Comparison of ENCODE assay signal across 1 cellular context in the genomic region with DNA sequence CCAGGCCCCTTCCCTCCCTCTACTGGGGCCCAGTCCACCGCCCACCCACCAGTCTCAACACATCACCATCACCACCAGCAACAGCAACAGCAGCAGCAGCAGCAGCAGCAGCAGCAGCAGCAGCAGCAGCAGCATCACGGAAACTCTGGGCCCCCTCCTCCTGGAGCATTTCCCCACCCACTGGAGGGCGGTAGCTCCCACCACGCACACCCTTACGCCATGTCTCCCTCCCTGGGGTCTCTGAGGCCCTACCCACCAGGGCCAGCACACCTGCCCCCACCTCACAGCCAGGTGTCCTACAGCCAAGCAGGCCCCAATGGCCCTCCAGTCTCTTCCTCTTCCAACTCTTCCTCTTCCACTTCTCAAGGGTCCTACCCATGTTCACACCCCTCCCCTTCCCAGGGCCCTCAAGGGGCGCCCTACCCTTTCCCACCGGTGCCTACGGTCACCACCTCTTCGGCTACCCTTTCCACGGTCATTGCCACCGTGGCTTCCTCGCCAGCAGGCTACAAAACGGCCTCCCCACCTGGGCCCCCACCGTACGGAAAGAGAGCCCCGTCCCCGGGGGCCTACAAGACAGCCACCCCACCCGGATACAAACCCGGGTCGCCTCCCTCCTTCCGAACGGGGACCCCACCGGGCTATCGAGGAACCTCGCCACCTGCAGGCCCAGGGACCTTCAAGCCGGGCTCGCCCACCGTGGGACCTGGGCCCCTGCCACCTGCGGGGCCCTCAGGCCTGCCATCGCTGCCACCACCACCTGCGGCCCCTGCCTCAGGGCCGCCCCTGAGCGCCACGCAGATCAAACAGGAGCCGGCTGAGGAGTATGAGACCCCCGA.
A peak's percentile ranks its signal among the peaks of the same experiment; 100 is the strongest.
TF ChIP-seq lines count a peak whose summit lies in the region.

No MANE protein-coding gene starts in this region.

TF ChIP-seq in HEK293, 187 proteins besides CTCF, POLR2A, EP300 and RAD21 (continued from another document and continues in another):
- TF ChIP-seq, protein P1, sequence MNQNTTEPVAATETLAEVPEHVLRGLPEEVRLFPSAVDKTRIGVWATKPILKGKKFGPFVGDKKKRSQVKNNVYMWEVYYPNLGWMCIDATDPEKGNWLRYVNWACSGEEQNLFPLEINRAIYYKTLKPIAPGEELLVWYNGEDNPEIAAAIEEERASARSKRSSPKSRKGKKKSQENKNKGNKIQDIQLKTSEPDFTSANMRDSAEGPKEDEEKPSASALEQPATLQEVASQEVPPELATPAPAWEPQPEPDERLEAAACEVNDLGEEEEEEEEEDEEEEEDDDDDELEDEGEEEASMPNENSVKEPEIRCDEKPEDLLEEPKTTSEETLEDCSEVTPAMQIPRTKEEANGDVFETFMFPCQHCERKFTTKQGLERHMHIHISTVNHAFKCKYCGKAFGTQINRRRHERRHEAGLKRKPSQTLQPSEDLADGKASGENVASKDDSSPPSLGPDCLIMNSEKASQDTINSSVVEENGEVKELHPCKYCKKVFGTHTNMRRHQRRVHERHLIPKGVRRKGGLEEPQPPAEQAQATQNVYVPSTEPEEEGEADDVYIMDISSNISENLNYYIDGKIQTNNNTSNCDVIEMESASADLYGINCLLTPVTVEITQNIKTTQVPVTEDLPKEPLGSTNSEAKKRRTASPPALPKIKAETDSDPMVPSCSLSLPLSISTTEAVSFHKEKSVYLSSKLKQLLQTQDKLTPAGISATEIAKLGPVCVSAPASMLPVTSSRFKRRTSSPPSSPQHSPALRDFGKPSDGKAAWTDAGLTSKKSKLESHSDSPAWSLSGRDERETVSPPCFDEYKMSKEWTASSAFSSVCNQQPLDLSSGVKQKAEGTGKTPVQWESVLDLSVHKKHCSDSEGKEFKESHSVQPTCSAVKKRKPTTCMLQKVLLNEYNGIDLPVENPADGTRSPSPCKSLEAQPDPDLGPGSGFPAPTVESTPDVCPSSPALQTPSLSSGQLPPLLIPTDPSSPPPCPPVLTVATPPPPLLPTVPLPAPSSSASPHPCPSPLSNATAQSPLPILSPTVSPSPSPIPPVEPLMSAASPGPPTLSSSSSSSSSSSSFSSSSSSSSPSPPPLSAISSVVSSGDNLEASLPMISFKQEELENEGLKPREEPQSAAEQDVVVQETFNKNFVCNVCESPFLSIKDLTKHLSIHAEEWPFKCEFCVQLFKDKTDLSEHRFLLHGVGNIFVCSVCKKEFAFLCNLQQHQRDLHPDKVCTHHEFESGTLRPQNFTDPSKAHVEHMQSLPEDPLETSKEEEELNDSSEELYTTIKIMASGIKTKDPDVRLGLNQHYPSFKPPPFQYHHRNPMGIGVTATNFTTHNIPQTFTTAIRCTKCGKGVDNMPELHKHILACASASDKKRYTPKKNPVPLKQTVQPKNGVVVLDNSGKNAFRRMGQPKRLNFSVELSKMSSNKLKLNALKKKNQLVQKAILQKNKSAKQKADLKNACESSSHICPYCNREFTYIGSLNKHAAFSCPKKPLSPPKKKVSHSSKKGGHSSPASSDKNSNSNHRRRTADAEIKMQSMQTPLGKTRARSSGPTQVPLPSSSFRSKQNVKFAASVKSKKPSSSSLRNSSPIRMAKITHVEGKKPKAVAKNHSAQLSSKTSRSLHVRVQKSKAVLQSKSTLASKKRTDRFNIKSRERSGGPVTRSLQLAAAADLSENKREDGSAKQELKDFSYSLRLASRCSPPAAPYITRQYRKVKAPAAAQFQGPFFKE (tag by site-specific recombination; IDR thresholded peaks at IDR 0.05; ENCODE audit: borderline replicate concordance): peak; percentile 29; the same call in 1 of the 2 replicates
- TF ChIP-seq ZNF121 (tag by site-specific recombination; IDR thresholded peaks at IDR 0.05): no peak
- no peak for TF ChIP-seq ZNF335 (tag by site-specific recombination; conservative IDR thresholded peaks at IDR 0.05)
- no peak for TF ChIP-seq ZNF558 (tag by site-specific recombination; IDR thresholded peaks at IDR 0.05)
- TF ChIP-seq, protein P2, sequence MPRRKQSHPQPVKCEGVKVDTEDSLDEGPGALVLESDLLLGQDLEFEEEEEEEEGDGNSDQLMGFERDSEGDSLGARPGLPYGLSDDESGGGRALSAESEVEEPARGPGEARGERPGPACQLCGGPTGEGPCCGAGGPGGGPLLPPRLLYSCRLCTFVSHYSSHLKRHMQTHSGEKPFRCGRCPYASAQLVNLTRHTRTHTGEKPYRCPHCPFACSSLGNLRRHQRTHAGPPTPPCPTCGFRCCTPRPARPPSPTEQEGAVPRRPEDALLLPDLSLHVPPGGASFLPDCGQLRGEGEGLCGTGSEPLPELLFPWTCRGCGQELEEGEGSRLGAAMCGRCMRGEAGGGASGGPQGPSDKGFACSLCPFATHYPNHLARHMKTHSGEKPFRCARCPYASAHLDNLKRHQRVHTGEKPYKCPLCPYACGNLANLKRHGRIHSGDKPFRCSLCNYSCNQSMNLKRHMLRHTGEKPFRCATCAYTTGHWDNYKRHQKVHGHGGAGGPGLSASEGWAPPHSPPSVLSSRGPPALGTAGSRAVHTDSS (tag by site-specific recombination; IDR thresholded peaks at IDR 0.05): peak; percentile 50
- peak; percentile 85 for TF ChIP-seq EGR2 (tag by site-specific recombination; IDR thresholded peaks at IDR 0.05; ENCODE audit: low read depth)
- peak; percentile 70 for TF ChIP-seq KLF1 (tag by site-specific recombination; IDR thresholded peaks at IDR 0.05)
- TF ChIP-seq OSR2 (tag by site-specific recombination; IDR thresholded peaks at IDR 0.05): peak; percentile 98
- peak; percentile 37; the same call in 1 of the 2 replicates for TF ChIP-seq KLF8 (tag by site-specific recombination; IDR thresholded peaks at IDR 0.05)
- TF ChIP-seq, protein P3, sequence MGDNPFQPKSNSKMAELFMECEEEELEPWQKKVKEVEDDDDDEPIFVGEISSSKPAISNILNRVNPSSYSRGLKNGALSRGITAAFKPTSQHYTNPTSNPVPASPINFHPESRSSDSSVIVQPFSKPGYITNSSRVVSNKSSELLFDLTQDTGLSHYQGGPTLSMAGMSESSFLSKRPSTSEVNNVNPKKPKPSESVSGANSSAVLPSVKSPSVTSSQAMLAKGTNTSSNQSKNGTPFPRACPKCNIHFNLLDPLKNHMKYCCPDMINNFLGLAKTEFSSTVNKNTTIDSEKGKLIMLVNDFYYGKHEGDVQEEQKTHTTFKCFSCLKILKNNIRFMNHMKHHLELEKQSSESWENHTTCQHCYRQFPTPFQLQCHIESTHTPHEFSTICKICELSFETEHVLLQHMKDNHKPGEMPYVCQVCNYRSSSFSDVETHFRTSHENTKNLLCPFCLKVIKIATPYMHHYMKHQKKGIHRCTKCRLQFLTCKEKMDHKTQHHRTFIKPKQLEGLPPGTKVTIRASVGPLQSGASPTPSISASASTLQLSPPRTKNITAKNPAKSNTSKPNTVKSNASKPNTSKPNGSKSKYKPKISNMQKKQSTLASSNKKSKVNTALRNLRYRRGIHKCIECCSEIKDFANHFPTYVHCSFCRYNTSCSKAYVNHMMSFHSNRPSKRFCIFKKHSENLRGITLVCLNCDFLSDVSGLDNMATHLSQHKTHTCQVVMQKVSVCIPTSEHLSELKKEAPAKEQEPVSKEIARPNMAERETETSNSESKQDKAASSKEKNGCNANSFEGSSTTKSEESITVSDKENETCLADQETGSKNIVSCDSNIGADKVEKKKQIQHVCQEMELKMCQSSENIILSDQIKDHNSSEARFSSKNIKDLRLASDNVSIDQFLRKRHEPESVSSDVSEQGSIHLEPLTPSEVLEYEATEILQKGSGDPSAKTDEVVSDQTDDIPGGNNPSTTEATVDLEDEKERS (tag by site-specific recombination; IDR thresholded peaks at IDR 0.05): no peak
- TF ChIP-seq, protein P4, sequence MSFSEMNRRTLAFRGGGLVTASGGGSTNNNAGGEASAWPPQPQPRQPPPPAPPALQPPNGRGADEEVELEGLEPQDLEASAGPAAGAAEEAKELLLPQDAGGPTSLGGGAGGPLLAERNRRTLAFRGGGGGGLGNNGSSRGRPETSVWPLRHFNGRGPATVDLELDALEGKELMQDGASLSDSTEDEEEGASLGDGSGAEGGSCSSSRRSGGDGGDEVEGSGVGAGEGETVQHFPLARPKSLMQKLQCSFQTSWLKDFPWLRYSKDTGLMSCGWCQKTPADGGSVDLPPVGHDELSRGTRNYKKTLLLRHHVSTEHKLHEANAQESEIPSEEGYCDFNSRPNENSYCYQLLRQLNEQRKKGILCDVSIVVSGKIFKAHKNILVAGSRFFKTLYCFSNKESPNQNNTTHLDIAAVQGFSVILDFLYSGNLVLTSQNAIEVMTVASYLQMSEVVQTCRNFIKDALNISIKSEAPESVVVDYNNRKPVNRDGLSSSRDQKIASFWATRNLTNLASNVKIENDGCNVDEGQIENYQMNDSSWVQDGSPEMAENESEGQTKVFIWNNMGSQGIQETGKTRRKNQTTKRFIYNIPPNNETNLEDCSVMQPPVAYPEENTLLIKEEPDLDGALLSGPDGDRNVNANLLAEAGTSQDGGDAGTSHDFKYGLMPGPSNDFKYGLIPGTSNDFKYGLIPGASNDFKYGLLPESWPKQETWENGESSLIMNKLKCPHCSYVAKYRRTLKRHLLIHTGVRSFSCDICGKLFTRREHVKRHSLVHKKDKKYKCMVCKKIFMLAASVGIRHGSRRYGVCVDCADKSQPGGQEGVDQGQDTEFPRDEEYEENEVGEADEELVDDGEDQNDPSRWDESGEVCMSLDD (tag by site-specific recombination; IDR thresholded peaks at IDR 0.05): 0 out of 2 replicates have a peak, but pooled peaks have one; percentile 18
- TF ChIP-seq ZNF169 (tag by site-specific recombination; IDR thresholded peaks at IDR 0.05): peak; percentile 98
- TF ChIP-seq SCRT2 (tag by site-specific recombination; IDR thresholded peaks at IDR 0.05): peak; percentile 75
- no peak for TF ChIP-seq ZNF341 (tag by site-specific recombination; IDR thresholded peaks at IDR 0.05; ENCODE audit: low read depth)
- TF ChIP-seq SCRT1 (tag by site-specific recombination; IDR thresholded peaks at IDR 0.05; ENCODE audit: borderline replicate concordance): peak; percentile 89
- TF ChIP-seq BCL11B (tag by site-specific recombination; IDR thresholded peaks at IDR 0.05; ENCODE audit: low read depth): no peak
- TF ChIP-seq ZNF629 (tag by site-specific recombination; IDR thresholded peaks at IDR 0.05): no peak
- TF ChIP-seq ZNF112 (tag by site-specific recombination; IDR thresholded peaks at IDR 0.05): no peak
- TF ChIP-seq, protein P5, sequence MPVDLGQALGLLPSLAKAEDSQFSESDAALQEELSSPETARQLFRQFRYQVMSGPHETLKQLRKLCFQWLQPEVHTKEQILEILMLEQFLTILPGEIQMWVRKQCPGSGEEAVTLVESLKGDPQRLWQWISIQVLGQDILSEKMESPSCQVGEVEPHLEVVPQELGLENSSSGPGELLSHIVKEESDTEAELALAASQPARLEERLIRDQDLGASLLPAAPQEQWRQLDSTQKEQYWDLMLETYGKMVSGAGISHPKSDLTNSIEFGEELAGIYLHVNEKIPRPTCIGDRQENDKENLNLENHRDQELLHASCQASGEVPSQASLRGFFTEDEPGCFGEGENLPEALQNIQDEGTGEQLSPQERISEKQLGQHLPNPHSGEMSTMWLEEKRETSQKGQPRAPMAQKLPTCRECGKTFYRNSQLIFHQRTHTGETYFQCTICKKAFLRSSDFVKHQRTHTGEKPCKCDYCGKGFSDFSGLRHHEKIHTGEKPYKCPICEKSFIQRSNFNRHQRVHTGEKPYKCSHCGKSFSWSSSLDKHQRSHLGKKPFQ (tag by site-specific recombination; IDR thresholded peaks at IDR 0.05): peak; percentile 73; the same call in 1 of the 2 replicates
- peak; percentile 92 for TF ChIP-seq ZFHX2 (tag by site-specific recombination; conservative IDR thresholded peaks at IDR 0.05)
- no peak for TF ChIP-seq ZSCAN23 (tag by site-specific recombination; IDR thresholded peaks at IDR 0.05)
- TF ChIP-seq ZNF132 (tag by site-specific recombination; IDR thresholded peaks at IDR 0.05; ENCODE audit: borderline replicate concordance): no peak
- TF ChIP-seq, protein P6, sequence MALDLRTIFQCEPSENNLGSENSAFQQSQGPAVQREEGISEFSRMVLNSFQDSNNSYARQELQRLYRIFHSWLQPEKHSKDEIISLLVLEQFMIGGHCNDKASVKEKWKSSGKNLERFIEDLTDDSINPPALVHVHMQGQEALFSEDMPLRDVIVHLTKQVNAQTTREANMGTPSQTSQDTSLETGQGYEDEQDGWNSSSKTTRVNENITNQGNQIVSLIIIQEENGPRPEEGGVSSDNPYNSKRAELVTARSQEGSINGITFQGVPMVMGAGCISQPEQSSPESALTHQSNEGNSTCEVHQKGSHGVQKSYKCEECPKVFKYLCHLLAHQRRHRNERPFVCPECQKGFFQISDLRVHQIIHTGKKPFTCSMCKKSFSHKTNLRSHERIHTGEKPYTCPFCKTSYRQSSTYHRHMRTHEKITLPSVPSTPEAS (tag by site-specific recombination; IDR thresholded peaks at IDR 0.05): no peak
- TF ChIP-seq SP3 (tag by site-specific recombination; IDR thresholded peaks at IDR 0.05): peak; percentile 57; the same call in 1 of the 2 replicates
- no peak for TF ChIP-seq ZNF133 (tag by site-specific recombination; IDR thresholded peaks at IDR 0.05)
- TF ChIP-seq, protein P7, sequence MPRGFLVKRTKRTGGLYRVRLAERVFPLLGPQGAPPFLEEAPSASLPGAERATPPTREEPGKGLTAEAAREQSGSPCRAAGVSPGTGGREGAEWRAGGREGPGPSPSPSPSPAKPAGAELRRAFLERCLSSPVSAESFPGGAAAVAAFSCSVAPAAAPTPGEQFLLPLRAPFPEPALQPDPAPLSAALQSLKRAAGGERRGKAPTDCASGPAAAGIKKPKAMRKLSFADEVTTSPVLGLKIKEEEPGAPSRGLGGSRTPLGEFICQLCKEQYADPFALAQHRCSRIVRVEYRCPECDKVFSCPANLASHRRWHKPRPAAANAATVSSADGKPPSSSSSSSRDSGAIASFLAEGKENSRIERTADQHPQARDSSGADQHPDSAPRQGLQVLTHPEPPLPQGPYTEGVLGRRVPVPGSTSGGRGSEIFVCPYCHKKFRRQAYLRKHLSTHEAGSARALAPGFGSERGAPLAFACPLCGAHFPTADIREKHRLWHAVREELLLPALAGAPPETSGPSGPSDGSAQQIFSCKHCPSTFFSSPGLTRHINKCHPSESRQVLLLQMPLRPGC (tag by site-specific recombination; IDR thresholded peaks at IDR 0.05): no peak
- TF ChIP-seq, protein P8, sequence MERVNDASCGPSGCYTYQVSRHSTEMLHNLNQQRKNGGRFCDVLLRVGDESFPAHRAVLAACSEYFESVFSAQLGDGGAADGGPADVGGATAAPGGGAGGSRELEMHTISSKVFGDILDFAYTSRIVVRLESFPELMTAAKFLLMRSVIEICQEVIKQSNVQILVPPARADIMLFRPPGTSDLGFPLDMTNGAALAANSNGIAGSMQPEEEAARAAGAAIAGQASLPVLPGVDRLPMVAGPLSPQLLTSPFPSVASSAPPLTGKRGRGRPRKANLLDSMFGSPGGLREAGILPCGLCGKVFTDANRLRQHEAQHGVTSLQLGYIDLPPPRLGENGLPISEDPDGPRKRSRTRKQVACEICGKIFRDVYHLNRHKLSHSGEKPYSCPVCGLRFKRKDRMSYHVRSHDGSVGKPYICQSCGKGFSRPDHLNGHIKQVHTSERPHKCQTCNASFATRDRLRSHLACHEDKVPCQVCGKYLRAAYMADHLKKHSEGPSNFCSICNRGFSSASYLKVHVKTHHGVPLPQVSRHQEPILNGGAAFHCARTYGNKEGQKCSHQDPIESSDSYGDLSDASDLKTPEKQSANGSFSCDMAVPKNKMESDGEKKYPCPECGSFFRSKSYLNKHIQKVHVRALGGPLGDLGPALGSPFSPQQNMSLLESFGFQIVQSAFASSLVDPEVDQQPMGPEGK (tag by site-specific recombination; IDR thresholded peaks at IDR 0.05): peak; percentile 80
- TF ChIP-seq ZNF404 (tag by site-specific recombination; IDR thresholded peaks at IDR 0.05): no peak
- TF ChIP-seq, protein P9, sequence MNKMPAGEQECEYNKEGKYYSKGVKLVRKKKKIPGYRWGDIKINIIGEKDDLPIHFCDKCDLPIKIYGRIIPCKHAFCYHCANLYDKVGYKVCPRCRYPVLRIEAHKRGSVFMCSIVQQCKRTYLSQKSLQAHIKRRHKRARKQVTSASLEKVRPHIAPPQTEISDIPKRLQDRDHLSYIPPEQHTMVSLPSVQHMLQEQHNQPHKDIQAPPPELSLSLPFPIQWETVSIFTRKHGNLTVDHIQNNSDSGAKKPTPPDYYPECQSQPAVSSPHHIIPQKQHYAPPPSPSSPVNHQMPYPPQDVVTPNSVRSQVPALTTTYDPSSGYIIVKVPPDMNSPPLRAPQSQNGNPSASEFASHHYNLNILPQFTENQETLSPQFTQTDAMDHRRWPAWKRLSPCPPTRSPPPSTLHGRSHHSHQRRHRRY (tag by site-specific recombination; IDR thresholded peaks at IDR 0.05): peak; percentile 25; the same call in 1 of the 2 replicates
